In genomic region chr4:38461342-38461741, GRCh38 we compare ENCODE assay signal across 1 cellular context.
TF ChIP-seq lines count a peak whose summit lies in the region.

No MANE protein-coding gene starts in this region.

TF ChIP-seq in GM23338, 12 proteins besides CTCF, POLR2A, EP300 and RAD21 (continued from another document):
- TF ChIP-seq ZNF462 (CRISPR knock-in tag; IDR thresholded peaks at IDR 0.05) (no peak), STAT1 (IDR thresholded peaks at IDR 0.05; ENCODE audit: unreplicated experiment) (no peak), CREB1 (CRISPR knock-in tag; IDR thresholded peaks at IDR 0.05; ENCODE audit: low read depth) (no peak), POLR2AphosphoS5 (IDR thresholded peaks at IDR 0.05; ENCODE audit: low read depth) (no peak)
